16 cellular contexts compared by ENCODE assay signal in genomic region chr10:125263551-125263950, GRCh38.
A peak's percentile ranks its signal among the peaks of the same experiment; 100 is the strongest.
DNase-seq lines count a peak whose midpoint lies in the region; ATAC-seq, FAIRE-seq and TF ChIP-seq lines count a peak whose summit lies in the region.
"Had no signal": no experiment of that assay in that cellular context is flagged by ENCODE, and none has a peak within 500 bp of the region (broad histone marks: within the 10 kb centered on the region; RNA-seq: fewer than 3 reads in every experiment).

No MANE protein-coding gene starts in this region.

- peak; percentile 97 for FAIRE-seq in bronchial epithelial cell (lab: Jason Lieb, UNC)

- in situ Hi-C loops in ACHN (cut with HindIII; ENCODE audit: low pct_ligation_motif_present, low pct_unique_long_range_greater_than_20kb, low sequenced_read_pairs), result no loop called here

- no peak overlapping the region for H2AFZ ChIP-seq in osteoblast (ENCODE audit: low read length)

- H3K27ac ChIP-seq in osteoblast (ENCODE audit: low read depth, low read length), result no peak overlapping the region
- H3K27ac ChIP-seq: BLaER1, body of pancreas had no signal

- H3K9me3 ChIP-seq in osteoblast (ENCODE audit: low read depth, low read length), result no peaks in the 10 kb centered on the region
- H3K9me3 ChIP-seq: body of pancreas had no signal

- H3K4me2 ChIP-seq in osteoblast (ENCODE audit: insufficient read depth, low read length), result no peak overlapping the region
- H3K4me2 ChIP-seq: BLaER1 had no signal

- H3K4me3 ChIP-seq in bronchial epithelial cell (ENCODE audit: low read depth, low read length), result no peak overlapping the region
- H3K4me3 ChIP-seq in osteoblast (ENCODE audit: insufficient read depth, low read length), result no peak overlapping the region
- H3K4me3 ChIP-seq: BLaER1, body of pancreas had no signal

- ATAC-seq in Right ventricle myocardium superior (ENCODE audit: poor library complexity), result no peak
- ATAC-seq: body of pancreas; natural killer cell treated with Interleukin-12 subunit alpha and Interleukin-12 subunit beta and Interleukin-15 and Interleukin-18, amount 100 ng/mL, for 72 hours had no signal

- H4K20me1 ChIP-seq in osteoblast (ENCODE audit: insufficient read depth, low read length), result no peaks in the 10 kb centered on the region
- H4K20me1 ChIP-seq: BLaER1 had no signal

- H3K4me1 ChIP-seq in osteoblast (ENCODE audit: insufficient read depth, low read length), result no peaks in the 10 kb centered on the region
- H3K4me1 ChIP-seq: BLaER1, body of pancreas had no signal

- DNase-seq in EL (peak; percentile 76), LoVo (ENCODE audit: low spot score) (peak; percentile 45), bronchial epithelial cell (ENCODE audit: low read depth) (peak; percentile 96), osteoblast (ENCODE audit: insufficient read length, low spot score, missing footprints) (peak; percentile 74), germinal center (ENCODE audit: low spot score) (no peak), ACHN (no peak), GM10266 (ENCODE audit: extremely low spot score) (no peak), Right ventricle myocardium superior (no peak)
- DNase-seq: activated B cell treated with CpG ODN at 0.5 μM for 24 hours, body of pancreas, DMS79 treated with DMSO at 0.1 percent for 48 hours, NCI-H2029 treated with DMSO at 0.1 percent for 48 hours, OCI-M1, T-helper 1 cell had no signal

- H3K36me3 ChIP-seq in bronchial epithelial cell (ENCODE audit: control insufficient read depth, insufficient read depth, low read length), result no peaks in the 10 kb centered on the region
- H3K36me3 ChIP-seq in osteoblast (ENCODE audit: insufficient read depth, low read length), result no peaks in the 10 kb centered on the region
- H3K36me3 ChIP-seq: BLaER1 had no signal

- H3K79me2 ChIP-seq in osteoblast (ENCODE audit: insufficient read depth, low read length), result no peaks in the 10 kb centered on the region

- H3K27me3 ChIP-seq in bronchial epithelial cell (ENCODE audit: control insufficient read depth, insufficient read depth, low read length) (no peaks in the 10 kb centered on the region), osteoblast (ENCODE audit: insufficient read depth, low read length) (no peaks in the 10 kb centered on the region)
- H3K27me3 ChIP-seq: BLaER1, body of pancreas had no signal

- intact Hi-C loops in Right ventricle myocardium superior (cut with DNase I), result no loop called here

- TF ChIP-seq CTCF in bronchial epithelial cell (IDR thresholded peaks at IDR 0.05; ENCODE audit: insufficient read depth, low read length, severe bottlenecking) (no peak), osteoblast (IDR thresholded peaks at IDR 0.05; ENCODE audit: extremely low read depth, low read depth, low read length) (no peak), GM10266 (IDR thresholded peaks at IDR 0.05; ENCODE audit: control insufficient read depth, insufficient read depth, low read depth, missing control alignments) (no peak)

Comparison
In these comparisons a context has a peak if more than half of its experiments do, and no peak if none do; other contexts are left out.
1. DNase-seq: peak in EL (single experiment), LoVo (single experiment), bronchial epithelial cell (single experiment) and osteoblast (single experiment); none in germinal center (single experiment), ACHN (single experiment), GM10266 (single experiment) and Right ventricle myocardium superior (single experiment).